ENCODE assay signal across 9 cellular contexts in genomic region chr11:118406599-118407166, GRCh38. TPM values are rescaled to one million over a fixed set of nuclear protein-coding genes. Genes with fewer than 3 reads are reported as not detected.
A peak's percentile ranks its signal among the peaks of the same experiment; 100 is the strongest.
DNase-seq lines count a peak whose midpoint lies in the region; ATAC-seq and TF ChIP-seq lines count a peak whose summit lies in the region.
"Had no signal": no experiment of that assay in that cellular context is flagged by ENCODE, and none has a peak within 500 bp of the region (broad histone marks: within the 10 kb centered on the region; RNA-seq: fewer than 3 reads in every experiment).

No MANE protein-coding gene starts in this region.

- H3K27ac Mint-ChIP-seq in T-cell, result peak overlapping the region; percentile 28 to 57
- H3K27ac Mint-ChIP-seq in mesothelial cell of epicardium, result peak overlapping the region; percentile 31

- peak; percentile 50 for DNase-seq in COLO668 (lab: John Stamatoyannopoulos, UW; ENCODE audit: unreplicated experiment)
- peak; percentile 18 for DNase-seq in MG63
- DNase-seq in T-cell, result no peak
- DNase-seq in mesothelial cell of epicardium (ENCODE audit: low spot score in 2 of 2, unreplicated experiment in 2 of 2), result no peak
- DNase-seq in middle frontal gyrus (ENCODE audit: extremely low spot score, low spot score), result no peak
- no peak for DNase-seq in T-helper 1 cell
- no peak for DNase-seq in mesenteric fat pad (ENCODE audit: low spot score)

- POLR2A ChIA-PET in T-cell (lab: Charles Lee), result interaction anchor here (0.5 to 0.6 kb wide), 2 partner anchors 58 to 362 kb away, joined by 3 to 5 read pairs; no protein-coding TSS in a partner anchor

- no peaks in the 10 kb centered on the region for H3K27me3 ChIP-seq in MG63
- H3K27me3 ChIP-seq: SJSA1 had no signal

- ATAC-seq in T-cell (replicated peaks in 1 of 4), result no peak
- no peak for ATAC-seq in HG03159 (IDR thresholded peaks at IDR 0.05; ENCODE audit: unreplicated experiment)

- H3K36me3 ChIP-seq in MG63, result peaks cover 55% of the 10 kb centered on the region

- H3K9me3 ChIP-seq in MG63, result no peaks in the 10 kb centered on the region
- H3K9me3 ChIP-seq: SJSA1 had no signal

- no peak for TF ChIP-seq CTCF in mesothelial cell of epicardium (IDR thresholded peaks at IDR 0.05; ENCODE audit: unreplicated experiment)

- H3K4me1 Mint-ChIP-seq in T-cell, result peaks cover 47 to 64% (median 59%) of the 10 kb centered on the region in 3 donors
- H3K4me1 Mint-ChIP-seq in mesothelial cell of epicardium, result peaks cover 16% of the 10 kb centered on the region

- H3K36me3 Mint-ChIP-seq in T-cell (peaks cover 32% of the 10 kb centered on the region), mesothelial cell of epicardium (peaks cover 12% of the 10 kb centered on the region)

- H3K4me3 ChIP-seq in MG63, result no peak overlapping the region
- H3K4me3 ChIP-seq: SJSA1 had no signal

- H3K4me3 Mint-ChIP-seq in T-cell, result no peak overlapping the region
- H3K4me3 Mint-ChIP-seq in mesothelial cell of epicardium, result no peak overlapping the region

- H3K27me3 Mint-ChIP-seq in T-cell, result no peaks in the 10 kb centered on the region
- H3K27me3 Mint-ChIP-seq in mesothelial cell of epicardium (ENCODE audit: low read depth), result no peaks in the 10 kb centered on the region

- CTCF ChIA-PET in T-cell (lab: Charles Lee), result no interaction called here

- H3K9me3 Mint-ChIP-seq in T-cell (no peaks in the 10 kb centered on the region), mesothelial cell of epicardium (no peaks in the 10 kb centered on the region)

RNA-seq across cellular contexts. Expression of gene ATP5MG, which starts 5.3 kb away (rescaled TPM):
- total RNA-seq in MG63 (2014; rRNA removed; shearing (Covaris generic); ENCODE audit: low replicate concordance), result 113 and 709 TPM in 2 replicates
- total RNA-seq in T-cell (100 to 1,000 TPM; 140 to 188 (median 172) TPM), mesothelial cell of epicardium (168 to 188 TPM (median 180 TPM) in 3 replicates), mesenteric fat pad (182 TPM)

RNA-seq across cellular contexts. Expression of gene KMT2A, which starts 29.6 kb away (rescaled TPM):
- 6.5 and 11.9 TPM in 2 replicates for total RNA-seq in MG63 (2014; rRNA removed; shearing (Covaris generic); ENCODE audit: low replicate concordance)
- total RNA-seq in T-cell (100 to 1,000 TPM; 130 to 183 (median 153) TPM), mesothelial cell of epicardium (83.6 to 85.8 TPM (median 83.7 TPM) in 3 replicates), mesenteric fat pad (43.6 TPM)

RNA-seq across cellular contexts. Expression of gene UBE4A, which starts 47.3 kb away (rescaled TPM):
- 30.3 and 40.1 TPM in 2 replicates for total RNA-seq in MG63 (2014; rRNA removed; shearing (Covaris generic); ENCODE audit: low replicate concordance)
- total RNA-seq in T-cell (10 to 100 TPM; 40.7 to 44.9 (median 41.8) TPM), mesothelial cell of epicardium (40.5 to 41.5 TPM (median 41.5 TPM) in 3 replicates), mesenteric fat pad (39.3 TPM)

Comparison
In these comparisons a context has a peak if more than half of its experiments do, and no peak if none do; other contexts are left out.
1. DNase-seq: peak in COLO668 (single experiment) and MG63 (single experiment); none in T-cell (0 of 34), mesothelial cell of epicardium (0 of 2), middle frontal gyrus (single experiment), T-helper 1 cell (0 of 5) and mesenteric fat pad (single experiment).